Comparison of ENCODE assay signal across 21 cellular contexts in genomic region chr3:15539066-15539465, GRCh38.
"Had no signal": no experiment of that assay in that cellular context is flagged by ENCODE, and none has a peak within 500 bp of the region (broad histone marks: within the 10 kb centered on the region; RNA-seq: fewer than 3 reads in every experiment).

No MANE protein-coding gene starts in this region.

- H3K36me3 Mint-ChIP-seq: memory B cell, WTC11 had no signal

- DNase-seq: activated CD4-positive, alpha-beta T cell treated with anti-CD3 and anti-CD28 coated beads, Interleukin-2, amount 50 U/mL, for 48 hours; activated effector memory CD4-positive, alpha-beta T cell treated with anti-CD3 and anti-CD28 coated beads, Interleukin-2, amount 50 U/mL, for 16 hours; activated naive CD4-positive, alpha-beta T cell treated with anti-CD3 and anti-CD28 coated beads, Interleukin-2, amount 10 ng/mL, durations not matched to agents 7 days and 5 days; activated T-cell treated with anti-CD3 and anti-CD28 coated beads, Interleukin-2, amount 50 U/mL, for 72 hours; amygdala; cortex of kidney; head of caudate nucleus; islet precursor cell; left cardiac atrium; retina; stimulated activated CD4-positive, alpha-beta T cell treated with anti-CD3 and anti-CD28 coated beads, Interleukin-2, amount 100 ng/mL, for 48 hours; stimulated activated CD8-positive, alpha-beta memory T cell treated with anti-CD3 and anti-CD28 coated beads, Interleukin-4, amount 100 ng/mL, for 48 hours; stimulated activated naive CD4-positive, alpha-beta T cell; testis; trophoblast cell had no signal

- H3K4me1 Mint-ChIP-seq: WTC11 had no signal

- H3K4me3 ChIP-seq: gastroesophageal sphincter, testis, vagina had no signal

- H3K27me3 ChIP-seq: gastroesophageal sphincter, testis, vagina had no signal

- H3K9me3 Mint-ChIP-seq: activated T-cell treated with anti-CD3 and anti-CD28 coated beads, Interleukin-2, amount 50 U/mL, for 72 hours; memory B cell; WTC11 had no signal

- H3K27me3 Mint-ChIP-seq: activated naive CD4-positive, alpha-beta T cell treated with anti-CD3 and anti-CD28 coated beads, Interleukin-2, amount 10 ng/mL, durations not matched to agents 7 days and 5 days; memory B cell; progenitor cell of endocrine pancreas had no signal

- H3K9me3 ChIP-seq: gastroesophageal sphincter, testis, vagina had no signal

- H3K4me1 ChIP-seq: gastroesophageal sphincter, testis had no signal

- H3K36me3 ChIP-seq: vagina had no signal

- H3K27ac Mint-ChIP-seq: activated T-cell treated with anti-CD3 and anti-CD28 coated beads, Interleukin-2, amount 50 U/mL, for 72 hours; memory B cell; progenitor cell of endocrine pancreas; WTC11 had no signal

- H3K27ac ChIP-seq: epithelial cell of prostate, gastroesophageal sphincter, testis, vagina had no signal

- ATAC-seq: gastroesophageal sphincter, left cardiac atrium, WTC11 had no signal

- H3K4me3 Mint-ChIP-seq: activated naive CD4-positive, alpha-beta T cell treated with anti-CD3 and anti-CD28 coated beads, Interleukin-2, amount 10 ng/mL, durations not matched to agents 7 days and 5 days; activated T-cell treated with anti-CD3 and anti-CD28 coated beads, Interleukin-2, amount 50 U/mL, for 72 hours; memory B cell; WTC11 had no signal
